ENCODE assay signal across 1 cellular context in the genomic region with DNA sequence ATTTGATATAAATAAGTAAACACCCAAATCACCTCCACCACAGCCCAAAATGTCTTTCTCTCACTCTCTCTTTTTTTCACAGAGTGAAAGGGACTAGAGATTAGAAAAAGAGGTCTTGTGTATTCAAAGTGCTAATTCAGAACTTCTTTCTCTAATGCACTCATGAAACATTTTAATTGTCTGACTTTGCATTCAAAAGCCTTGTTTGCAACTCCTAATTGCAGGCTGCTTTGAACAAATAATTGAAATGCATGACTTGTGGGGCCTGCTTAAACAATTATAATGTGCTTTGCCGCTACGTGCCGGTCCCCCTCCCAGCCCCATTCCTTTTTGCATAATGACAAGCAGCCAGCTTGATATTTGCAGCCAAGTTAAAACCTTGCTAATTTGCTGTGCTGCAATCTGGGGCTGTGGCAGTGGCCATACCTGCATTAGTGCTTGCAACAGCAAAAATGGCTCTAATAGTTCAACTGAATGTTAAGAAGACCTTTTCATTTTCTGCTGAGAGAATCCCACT.
TF ChIP-seq lines count a peak whose summit lies in the region.

No MANE protein-coding gene starts in this region.

TF ChIP-seq in H1, 55 proteins besides CTCF, POLR2A, EP300 and RAD21 (continued from another document):
- TF ChIP-seq, protein P1, sequence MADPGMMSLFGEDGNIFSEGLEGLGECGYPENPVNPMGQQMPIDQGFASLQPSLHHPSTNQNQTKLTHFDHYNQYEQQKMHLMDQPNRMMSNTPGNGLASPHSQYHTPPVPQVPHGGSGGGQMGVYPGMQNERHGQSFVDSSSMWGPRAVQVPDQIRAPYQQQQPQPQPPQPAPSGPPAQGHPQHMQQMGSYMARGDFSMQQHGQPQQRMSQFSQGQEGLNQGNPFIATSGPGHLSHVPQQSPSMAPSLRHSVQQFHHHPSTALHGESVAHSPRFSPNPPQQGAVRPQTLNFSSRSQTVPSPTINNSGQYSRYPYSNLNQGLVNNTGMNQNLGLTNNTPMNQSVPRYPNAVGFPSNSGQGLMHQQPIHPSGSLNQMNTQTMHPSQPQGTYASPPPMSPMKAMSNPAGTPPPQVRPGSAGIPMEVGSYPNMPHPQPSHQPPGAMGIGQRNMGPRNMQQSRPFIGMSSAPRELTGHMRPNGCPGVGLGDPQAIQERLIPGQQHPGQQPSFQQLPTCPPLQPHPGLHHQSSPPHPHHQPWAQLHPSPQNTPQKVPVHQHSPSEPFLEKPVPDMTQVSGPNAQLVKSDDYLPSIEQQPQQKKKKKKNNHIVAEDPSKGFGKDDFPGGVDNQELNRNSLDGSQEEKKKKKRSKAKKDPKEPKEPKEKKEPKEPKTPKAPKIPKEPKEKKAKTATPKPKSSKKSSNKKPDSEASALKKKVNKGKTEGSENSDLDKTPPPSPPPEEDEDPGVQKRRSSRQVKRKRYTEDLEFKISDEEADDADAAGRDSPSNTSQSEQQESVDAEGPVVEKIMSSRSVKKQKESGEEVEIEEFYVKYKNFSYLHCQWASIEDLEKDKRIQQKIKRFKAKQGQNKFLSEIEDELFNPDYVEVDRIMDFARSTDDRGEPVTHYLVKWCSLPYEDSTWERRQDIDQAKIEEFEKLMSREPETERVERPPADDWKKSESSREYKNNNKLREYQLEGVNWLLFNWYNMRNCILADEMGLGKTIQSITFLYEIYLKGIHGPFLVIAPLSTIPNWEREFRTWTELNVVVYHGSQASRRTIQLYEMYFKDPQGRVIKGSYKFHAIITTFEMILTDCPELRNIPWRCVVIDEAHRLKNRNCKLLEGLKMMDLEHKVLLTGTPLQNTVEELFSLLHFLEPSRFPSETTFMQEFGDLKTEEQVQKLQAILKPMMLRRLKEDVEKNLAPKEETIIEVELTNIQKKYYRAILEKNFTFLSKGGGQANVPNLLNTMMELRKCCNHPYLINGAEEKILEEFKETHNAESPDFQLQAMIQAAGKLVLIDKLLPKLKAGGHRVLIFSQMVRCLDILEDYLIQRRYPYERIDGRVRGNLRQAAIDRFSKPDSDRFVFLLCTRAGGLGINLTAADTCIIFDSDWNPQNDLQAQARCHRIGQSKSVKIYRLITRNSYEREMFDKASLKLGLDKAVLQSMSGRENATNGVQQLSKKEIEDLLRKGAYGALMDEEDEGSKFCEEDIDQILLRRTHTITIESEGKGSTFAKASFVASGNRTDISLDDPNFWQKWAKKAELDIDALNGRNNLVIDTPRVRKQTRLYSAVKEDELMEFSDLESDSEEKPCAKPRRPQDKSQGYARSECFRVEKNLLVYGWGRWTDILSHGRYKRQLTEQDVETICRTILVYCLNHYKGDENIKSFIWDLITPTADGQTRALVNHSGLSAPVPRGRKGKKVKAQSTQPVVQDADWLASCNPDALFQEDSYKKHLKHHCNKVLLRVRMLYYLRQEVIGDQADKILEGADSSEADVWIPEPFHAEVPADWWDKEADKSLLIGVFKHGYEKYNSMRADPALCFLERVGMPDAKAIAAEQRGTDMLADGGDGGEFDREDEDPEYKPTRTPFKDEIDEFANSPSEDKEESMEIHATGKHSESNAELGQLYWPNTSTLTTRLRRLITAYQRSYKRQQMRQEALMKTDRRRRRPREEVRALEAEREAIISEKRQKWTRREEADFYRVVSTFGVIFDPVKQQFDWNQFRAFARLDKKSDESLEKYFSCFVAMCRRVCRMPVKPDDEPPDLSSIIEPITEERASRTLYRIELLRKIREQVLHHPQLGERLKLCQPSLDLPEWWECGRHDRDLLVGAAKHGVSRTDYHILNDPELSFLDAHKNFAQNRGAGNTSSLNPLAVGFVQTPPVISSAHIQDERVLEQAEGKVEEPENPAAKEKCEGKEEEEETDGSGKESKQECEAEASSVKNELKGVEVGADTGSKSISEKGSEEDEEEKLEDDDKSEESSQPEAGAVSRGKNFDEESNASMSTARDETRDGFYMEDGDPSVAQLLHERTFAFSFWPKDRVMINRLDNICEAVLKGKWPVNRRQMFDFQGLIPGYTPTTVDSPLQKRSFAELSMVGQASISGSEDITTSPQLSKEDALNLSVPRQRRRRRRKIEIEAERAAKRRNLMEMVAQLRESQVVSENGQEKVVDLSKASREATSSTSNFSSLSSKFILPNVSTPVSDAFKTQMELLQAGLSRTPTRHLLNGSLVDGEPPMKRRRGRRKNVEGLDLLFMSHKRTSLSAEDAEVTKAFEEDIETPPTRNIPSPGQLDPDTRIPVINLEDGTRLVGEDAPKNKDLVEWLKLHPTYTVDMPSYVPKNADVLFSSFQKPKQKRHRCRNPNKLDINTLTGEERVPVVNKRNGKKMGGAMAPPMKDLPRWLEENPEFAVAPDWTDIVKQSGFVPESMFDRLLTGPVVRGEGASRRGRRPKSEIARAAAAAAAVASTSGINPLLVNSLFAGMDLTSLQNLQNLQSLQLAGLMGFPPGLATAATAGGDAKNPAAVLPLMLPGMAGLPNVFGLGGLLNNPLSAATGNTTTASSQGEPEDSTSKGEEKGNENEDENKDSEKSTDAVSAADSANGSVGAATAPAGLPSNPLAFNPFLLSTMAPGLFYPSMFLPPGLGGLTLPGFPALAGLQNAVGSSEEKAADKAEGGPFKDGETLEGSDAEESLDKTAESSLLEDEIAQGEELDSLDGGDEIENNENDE (IDR thresholded peaks at IDR 0.05; ENCODE audit: insufficient replicate concordance, low read length) = no peak
- 0 out of 2 replicates have a peak, but pooled peaks have one; percentile 3 for TF ChIP-seq SP1 (IDR thresholded peaks at IDR 0.05; ENCODE audit: low read depth, low read length)
- no peak for TF ChIP-seq MAFK (IDR thresholded peaks at IDR 0.05; ENCODE audit: low read depth, low read length)
